ENCODE assay signal across 1 cellular context in the genomic region with DNA sequence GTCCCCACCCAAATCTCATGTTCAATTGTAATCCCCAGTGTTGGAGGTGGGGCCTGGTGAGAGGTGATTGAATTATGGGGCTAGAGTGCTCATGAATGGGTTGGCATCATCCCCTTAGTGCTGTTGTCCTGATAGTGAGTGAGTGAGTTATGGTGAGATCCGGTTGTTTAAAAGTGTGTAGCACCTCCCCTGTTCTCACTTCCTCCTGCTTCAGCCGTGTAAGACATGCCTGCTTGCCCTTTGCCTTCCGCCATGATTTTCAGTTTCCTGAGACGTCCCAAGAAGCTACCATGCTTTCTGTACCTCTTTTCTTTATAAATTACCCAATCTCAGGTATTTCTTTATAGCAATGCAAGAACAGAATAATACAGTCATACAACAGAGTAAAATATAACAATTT.
TF ChIP-seq lines count a peak whose summit lies in the region.

No MANE protein-coding gene starts in this region.

TF ChIP-seq in GM23338, 12 proteins besides CTCF, POLR2A, EP300 and RAD21 (continued from another document):
- TF ChIP-seq, protein P1, sequence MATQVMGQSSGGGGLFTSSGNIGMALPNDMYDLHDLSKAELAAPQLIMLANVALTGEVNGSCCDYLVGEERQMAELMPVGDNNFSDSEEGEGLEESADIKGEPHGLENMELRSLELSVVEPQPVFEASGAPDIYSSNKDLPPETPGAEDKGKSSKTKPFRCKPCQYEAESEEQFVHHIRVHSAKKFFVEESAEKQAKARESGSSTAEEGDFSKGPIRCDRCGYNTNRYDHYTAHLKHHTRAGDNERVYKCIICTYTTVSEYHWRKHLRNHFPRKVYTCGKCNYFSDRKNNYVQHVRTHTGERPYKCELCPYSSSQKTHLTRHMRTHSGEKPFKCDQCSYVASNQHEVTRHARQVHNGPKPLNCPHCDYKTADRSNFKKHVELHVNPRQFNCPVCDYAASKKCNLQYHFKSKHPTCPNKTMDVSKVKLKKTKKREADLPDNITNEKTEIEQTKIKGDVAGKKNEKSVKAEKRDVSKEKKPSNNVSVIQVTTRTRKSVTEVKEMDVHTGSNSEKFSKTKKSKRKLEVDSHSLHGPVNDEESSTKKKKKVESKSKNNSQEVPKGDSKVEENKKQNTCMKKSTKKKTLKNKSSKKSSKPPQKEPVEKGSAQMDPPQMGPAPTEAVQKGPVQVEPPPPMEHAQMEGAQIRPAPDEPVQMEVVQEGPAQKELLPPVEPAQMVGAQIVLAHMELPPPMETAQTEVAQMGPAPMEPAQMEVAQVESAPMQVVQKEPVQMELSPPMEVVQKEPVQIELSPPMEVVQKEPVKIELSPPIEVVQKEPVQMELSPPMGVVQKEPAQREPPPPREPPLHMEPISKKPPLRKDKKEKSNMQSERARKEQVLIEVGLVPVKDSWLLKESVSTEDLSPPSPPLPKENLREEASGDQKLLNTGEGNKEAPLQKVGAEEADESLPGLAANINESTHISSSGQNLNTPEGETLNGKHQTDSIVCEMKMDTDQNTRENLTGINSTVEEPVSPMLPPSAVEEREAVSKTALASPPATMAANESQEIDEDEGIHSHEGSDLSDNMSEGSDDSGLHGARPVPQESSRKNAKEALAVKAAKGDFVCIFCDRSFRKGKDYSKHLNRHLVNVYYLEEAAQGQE (IDR thresholded peaks at IDR 0.05; ENCODE audit: unreplicated experiment), result no peak
- TF ChIP-seq ZNF331 (CRISPR knock-in tag; IDR thresholded peaks at IDR 0.05; ENCODE audit: low read depth) (no peak), EZH2phosphoT487 (IDR thresholded peaks at IDR 0.05; ENCODE audit: unreplicated experiment) (no peak), EZH2 (IDR thresholded peaks at IDR 0.05; ENCODE audit: low read depth, unreplicated experiment) (no peak), NANOG (IDR thresholded peaks at IDR 0.05; ENCODE audit: borderline replicate concordance) (no peak), STAT1 (IDR thresholded peaks at IDR 0.05; ENCODE audit: unreplicated experiment) (no peak)
TF ChIP-seq in GM23338: peak in this region for 0.
